Comparison of ENCODE assay signal across 1 cellular context in the genomic region with DNA sequence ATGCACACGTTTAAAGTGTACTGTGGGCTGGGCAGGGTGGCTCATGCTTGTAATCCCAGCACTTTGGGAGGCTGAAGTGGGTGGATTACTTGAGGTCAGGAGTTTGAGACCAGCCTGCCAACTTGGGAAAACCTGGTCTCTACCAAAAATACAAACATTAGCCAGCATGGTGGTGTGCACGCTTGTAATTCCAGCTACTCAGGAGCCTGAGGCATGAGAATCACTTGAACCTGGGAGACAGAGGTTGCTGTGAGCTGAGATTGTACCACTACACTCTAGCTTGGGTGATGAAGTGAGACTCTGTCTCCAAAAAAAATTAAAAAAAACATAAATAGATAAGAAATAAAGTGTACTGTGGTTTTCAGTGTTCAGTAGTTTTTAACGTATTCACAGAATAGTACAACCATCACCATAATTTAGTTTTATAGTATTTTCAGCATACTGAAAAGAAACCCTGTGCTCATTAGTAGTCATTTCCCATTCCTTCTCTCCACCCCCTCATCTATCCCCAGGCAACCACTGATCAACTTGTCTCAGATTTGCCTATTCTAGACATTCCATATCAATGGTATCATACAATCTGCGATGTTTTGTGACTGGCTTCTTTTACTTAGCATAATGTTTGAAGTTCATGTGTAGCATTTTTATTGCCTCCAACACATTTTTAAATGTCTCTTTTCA.
TF ChIP-seq lines count a peak whose summit lies in the region.

No MANE protein-coding gene starts in this region.

TF ChIP-seq in WTC11, 78 proteins besides CTCF, POLR2A, EP300 and RAD21 (continued from another document):
- TF ChIP-seq, protein P1, sequence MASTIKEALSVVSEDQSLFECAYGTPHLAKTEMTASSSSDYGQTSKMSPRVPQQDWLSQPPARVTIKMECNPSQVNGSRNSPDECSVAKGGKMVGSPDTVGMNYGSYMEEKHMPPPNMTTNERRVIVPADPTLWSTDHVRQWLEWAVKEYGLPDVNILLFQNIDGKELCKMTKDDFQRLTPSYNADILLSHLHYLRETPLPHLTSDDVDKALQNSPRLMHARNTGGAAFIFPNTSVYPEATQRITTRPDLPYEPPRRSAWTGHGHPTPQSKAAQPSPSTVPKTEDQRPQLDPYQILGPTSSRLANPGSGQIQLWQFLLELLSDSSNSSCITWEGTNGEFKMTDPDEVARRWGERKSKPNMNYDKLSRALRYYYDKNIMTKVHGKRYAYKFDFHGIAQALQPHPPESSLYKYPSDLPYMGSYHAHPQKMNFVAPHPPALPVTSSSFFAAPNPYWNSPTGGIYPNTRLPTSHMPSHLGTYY (CRISPR knock-in tag; IDR thresholded peaks at IDR 0.05): no peak
- TF ChIP-seq FOXP1 (CRISPR knock-in tag; IDR thresholded peaks at IDR 0.05; ENCODE audit: borderline replicate concordance): no peak
- no peak for TF ChIP-seq E2F1 (CRISPR knock-in tag; IDR thresholded peaks at IDR 0.05)
- no peak for TF ChIP-seq ZBTB21 (CRISPR knock-in tag; IDR thresholded peaks at IDR 0.05; ENCODE audit: borderline replicate concordance)
- no peak for TF ChIP-seq IRF2 (CRISPR knock-in tag; IDR thresholded peaks at IDR 0.05; ENCODE audit: borderline replicate concordance, low read depth)
- no peak for TF ChIP-seq SP1 (CRISPR knock-in tag; conservative IDR thresholded peaks at IDR 0.05)
- no peak for TF ChIP-seq JAZF1 (CRISPR knock-in tag; IDR thresholded peaks at IDR 0.05)
- TF ChIP-seq SMAD4 (CRISPR knock-in tag; IDR thresholded peaks at IDR 0.05): no peak
- TF ChIP-seq, protein P2, sequence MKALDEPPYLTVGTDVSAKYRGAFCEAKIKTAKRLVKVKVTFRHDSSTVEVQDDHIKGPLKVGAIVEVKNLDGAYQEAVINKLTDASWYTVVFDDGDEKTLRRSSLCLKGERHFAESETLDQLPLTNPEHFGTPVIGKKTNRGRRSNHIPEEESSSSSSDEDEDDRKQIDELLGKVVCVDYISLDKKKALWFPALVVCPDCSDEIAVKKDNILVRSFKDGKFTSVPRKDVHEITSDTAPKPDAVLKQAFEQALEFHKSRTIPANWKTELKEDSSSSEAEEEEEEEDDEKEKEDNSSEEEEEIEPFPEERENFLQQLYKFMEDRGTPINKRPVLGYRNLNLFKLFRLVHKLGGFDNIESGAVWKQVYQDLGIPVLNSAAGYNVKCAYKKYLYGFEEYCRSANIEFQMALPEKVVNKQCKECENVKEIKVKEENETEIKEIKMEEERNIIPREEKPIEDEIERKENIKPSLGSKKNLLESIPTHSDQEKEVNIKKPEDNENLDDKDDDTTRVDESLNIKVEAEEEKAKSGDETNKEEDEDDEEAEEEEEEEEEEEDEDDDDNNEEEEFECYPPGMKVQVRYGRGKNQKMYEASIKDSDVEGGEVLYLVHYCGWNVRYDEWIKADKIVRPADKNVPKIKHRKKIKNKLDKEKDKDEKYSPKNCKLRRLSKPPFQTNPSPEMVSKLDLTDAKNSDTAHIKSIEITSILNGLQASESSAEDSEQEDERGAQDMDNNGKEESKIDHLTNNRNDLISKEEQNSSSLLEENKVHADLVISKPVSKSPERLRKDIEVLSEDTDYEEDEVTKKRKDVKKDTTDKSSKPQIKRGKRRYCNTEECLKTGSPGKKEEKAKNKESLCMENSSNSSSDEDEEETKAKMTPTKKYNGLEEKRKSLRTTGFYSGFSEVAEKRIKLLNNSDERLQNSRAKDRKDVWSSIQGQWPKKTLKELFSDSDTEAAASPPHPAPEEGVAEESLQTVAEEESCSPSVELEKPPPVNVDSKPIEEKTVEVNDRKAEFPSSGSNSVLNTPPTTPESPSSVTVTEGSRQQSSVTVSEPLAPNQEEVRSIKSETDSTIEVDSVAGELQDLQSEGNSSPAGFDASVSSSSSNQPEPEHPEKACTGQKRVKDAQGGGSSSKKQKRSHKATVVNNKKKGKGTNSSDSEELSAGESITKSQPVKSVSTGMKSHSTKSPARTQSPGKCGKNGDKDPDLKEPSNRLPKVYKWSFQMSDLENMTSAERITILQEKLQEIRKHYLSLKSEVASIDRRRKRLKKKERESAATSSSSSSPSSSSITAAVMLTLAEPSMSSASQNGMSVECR (CRISPR knock-in tag; IDR thresholded peaks at IDR 0.05; ENCODE audit: borderline replicate concordance): no peak
- no peak for TF ChIP-seq PRRX2 (CRISPR knock-in tag; IDR thresholded peaks at IDR 0.05)
